1 cellular context compared by ENCODE assay signal in genomic region chr4:104416725-104417363, GRCh38.
TF ChIP-seq lines count a peak whose summit lies in the region.

No MANE protein-coding gene starts in this region.

TF ChIP-seq in H1, 55 proteins besides CTCF, POLR2A, EP300 and RAD21:
- TF ChIP-seq GABPA (IDR thresholded peaks at IDR 0.05; ENCODE audit: borderline replicate concordance, insufficient read depth, low read length) = no peak
- TF ChIP-seq CHD7 (IDR thresholded peaks at IDR 0.05; ENCODE audit: insufficient replicate concordance, low read length) = no peak
- TF ChIP-seq POLR2AphosphoS5 (IDR thresholded peaks at IDR 0.05; ENCODE audit: low read depth, low read length) = no peak
- no peak for TF ChIP-seq CBX5 (IDR thresholded peaks at IDR 0.05; ENCODE audit: low read depth, low read length)
- TF ChIP-seq ATF2 (IDR thresholded peaks at IDR 0.05; ENCODE audit: low read length) = no peak
- no peak for TF ChIP-seq CTBP2 (IDR thresholded peaks at IDR 0.05; ENCODE audit: borderline replicate concordance, insufficient read depth, insufficient read length, low read length)
- TF ChIP-seq YY1 (IDR thresholded peaks at IDR 0.05; ENCODE audit: low read depth, low read length) = no peak
- TF ChIP-seq NRF1 (IDR thresholded peaks at IDR 0.05; ENCODE audit: low read depth, low read length) = no peak
- no peak for TF ChIP-seq RBBP5 (IDR thresholded peaks at IDR 0.05; ENCODE audit: borderline replicate concordance, low read depth, low read length)
- no peak for TF ChIP-seq HDAC2 (IDR thresholded peaks at IDR 0.05; ENCODE audit: borderline replicate concordance in 1 of 2, low read depth in 2 of 2, low read length in 2 of 2)
- no peak for TF ChIP-seq SIX5 (IDR thresholded peaks at IDR 0.05; ENCODE audit: low read depth, low read length)
